Comparison of ENCODE assay signal across 15 cellular contexts in the genomic region with DNA sequence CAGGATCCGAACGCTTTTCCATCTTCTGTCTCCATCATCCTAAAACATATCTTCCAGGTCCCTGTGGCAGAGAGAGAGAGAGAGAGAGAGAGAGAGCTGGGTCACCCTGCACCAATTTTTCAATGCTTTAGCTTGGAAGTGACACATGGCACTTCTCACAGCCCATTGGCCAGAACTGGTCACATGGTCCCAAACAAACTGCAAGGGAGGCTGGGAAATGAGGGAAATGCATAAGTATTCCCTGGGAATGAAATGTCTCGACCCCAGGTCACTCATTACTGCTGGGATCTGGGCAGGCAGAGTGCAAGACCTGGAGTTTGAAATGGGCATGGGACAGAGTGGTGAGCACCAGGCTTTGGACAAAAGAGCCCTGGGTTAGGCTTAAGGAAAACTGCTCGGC. TPM values are rescaled to one million over a fixed set of nuclear protein-coding genes. Genes with fewer than 3 reads are reported as not detected.
DNase-seq lines count a peak whose midpoint lies in the region; ATAC-seq and TF ChIP-seq lines count a peak whose summit lies in the region.
"Had no signal": no experiment of that assay in that cellular context is flagged by ENCODE, and none has a peak within 500 bp of the region (broad histone marks: within the 10 kb centered on the region; RNA-seq: fewer than 3 reads in every experiment).

No MANE protein-coding gene starts in this region.

- DNase-seq in left cardiac atrium (peak; percentile 15), left ventricle myocardium superior (no peak), T-helper 17 cell (no peak), endodermal cell (peak; percentile 40), sigmoid colon (peak; percentile 32), NCI-H345 treated with DMSO at 0.1 percent for 48 hours (lab: John Stamatoyannopoulos, UW; ENCODE audit: unreplicated experiment) (no peak), NCI-H226 (no peak), MV-4-11 (lab: John Stamatoyannopoulos, UW) (no peak)
- DNase-seq: NCI-H1048, NCI-H1694, NCI-H2107, NCI-H345, NCI-H774 had no signal

- H3K27ac Mint-ChIP-seq in T-helper 17 cell = peak overlapping the region; percentile 98
- no peak overlapping the region for H3K27ac Mint-ChIP-seq in endodermal cell

- intact Hi-C loops in left cardiac atrium (cut with DNase I) = no loop called here
- intact Hi-C loops in left ventricle myocardium superior (cut with micrococcal nuclease) = no loop called here
- intact Hi-C loops in sigmoid colon (cut with DNase I) = no loop called here

- no peaks in the 10 kb centered on the region for H3K9me3 Mint-ChIP-seq in endodermal cell
- H3K9me3 Mint-ChIP-seq: CD8-positive, alpha-beta memory T cell had no signal

- H3K36me3 ChIP-seq in endodermal cell (ENCODE audit: control insufficient read depth, insufficient read depth, low read length) (peaks cover 3% of the 10 kb centered on the region), sigmoid colon (no peaks in the 10 kb centered on the region)

- peaks cover 39% of the 10 kb centered on the region for H3K4me1 Mint-ChIP-seq in T-helper 17 cell
- peaks cover 7% of the 10 kb centered on the region for H3K4me1 Mint-ChIP-seq in endodermal cell

- no peak for TF ChIP-seq POLR2A in sigmoid colon (IDR thresholded peaks at IDR 0.05)

- H3K9me3 ChIP-seq in T-helper 17 cell (ENCODE audit: control insufficient read depth, low read length, poor library complexity, severe bottlenecking) = no peaks in the 10 kb centered on the region
- H3K9me3 ChIP-seq in endodermal cell (ENCODE audit: control insufficient read depth, low read length) = no peaks in the 10 kb centered on the region
- no peaks in the 10 kb centered on the region for H3K9me3 ChIP-seq in sigmoid colon

- H3K4me1 ChIP-seq in endodermal cell (ENCODE audit: control insufficient read depth, insufficient read depth, low read length) (peaks cover 8% of the 10 kb centered on the region), sigmoid colon (peaks cover 0 to 4% (median 0%) of the 10 kb centered on the region in 4 donors)

- no peak for ATAC-seq in left cardiac atrium
- ATAC-seq in left ventricle myocardium superior = no peak
- ATAC-seq in T-helper 17 cell = no peak
- ATAC-seq: Right ventricle myocardium inferior had no signal

- TF ChIP-seq EP300 in sigmoid colon (IDR thresholded peaks at IDR 0.05) = no peak

- H3K4me3 Mint-ChIP-seq in T-helper 17 cell (no peak overlapping the region), endodermal cell (no peak overlapping the region)

- TF ChIP-seq CTCF in endodermal cell (conservative IDR thresholded peaks at IDR 0.05) (no peak), sigmoid colon (IDR thresholded peaks at IDR 0.05) (no peak)

- H3K27ac ChIP-seq in endodermal cell (ENCODE audit: low read depth, low read length) = no peak overlapping the region
- no peak overlapping the region for H3K27ac ChIP-seq in sigmoid colon

- H3K36me3 Mint-ChIP-seq in T-helper 17 cell (ENCODE audit: low read depth) (no peaks in the 10 kb centered on the region), endodermal cell (ENCODE audit: low read depth) (no peaks in the 10 kb centered on the region)
- H3K36me3 Mint-ChIP-seq: CD8-positive, alpha-beta memory T cell had no signal

- WGBS in endodermal cell (ENCODE audit: insufficient coverage in 1 of 2, insufficient read length in 1 of 2), 2 experiments = 94 to 96% methylated on average over 3 to 4 of the region's 4 CpGs
- WGBS in sigmoid colon, 2 donors = 82 to 90% methylated on average over 4 of the region's 4 CpGs

- H3K9ac ChIP-seq in endodermal cell (ENCODE audit: extremely low read depth, low read length, poor library complexity, severe bottlenecking) = no peak overlapping the region

- no peaks in the 10 kb centered on the region for H3K27me3 ChIP-seq in endodermal cell (ENCODE audit: control insufficient read depth, insufficient read depth, low read length, poor library complexity, severe bottlenecking)
- H3K27me3 ChIP-seq in sigmoid colon = no peaks in the 10 kb centered on the region

- H3K4me3 ChIP-seq in endodermal cell (ENCODE audit: low read length) (no peak overlapping the region), sigmoid colon (no peak overlapping the region)

- no peaks in the 10 kb centered on the region for H3K27me3 Mint-ChIP-seq in T-helper 17 cell
- no peaks in the 10 kb centered on the region for H3K27me3 Mint-ChIP-seq in endodermal cell (ENCODE audit: insufficient read depth)
- H3K27me3 Mint-ChIP-seq: CD8-positive, alpha-beta memory T cell had no signal

RNA-seq across cellular contexts. Expression of gene SMAD7, which starts 37.0 kb away (rescaled TPM):
- total RNA-seq in left cardiac atrium = 10 to 100 TPM; 17.1 to 49.0 TPM
- 13.8 TPM for total RNA-seq in left ventricle myocardium superior
- 100 to 1,000 TPM; 161 to 181 TPM for total RNA-seq in T-helper 17 cell
- total RNA-seq in endodermal cell = 10 to 100 TPM; 52.4 to 67.4 TPM
- 16.5 TPM for polyA plus RNA-seq in endodermal cell (2013, experiment 1 of 2)
- polyA plus RNA-seq in endodermal cell (2013, experiment 2 of 2) = 16.2 TPM
- 10 to 100 TPM; 13.2 to 29.1 (median 21.5) TPM for total RNA-seq in sigmoid colon
- polyA plus RNA-seq in sigmoid colon = 10 to 100 TPM; 16.8 to 19.0 (median 18.3) TPM

Comparison
In these comparisons a context has a peak if more than half of its experiments do, and no peak if none do; other contexts are left out.
1. DNase-seq: peak in left cardiac atrium (single experiment), endodermal cell (single experiment) and sigmoid colon (single experiment); none in left ventricle myocardium superior (single experiment), T-helper 17 cell (0 of 3), NCI-H345 treated with DMSO at 0.1 percent for 48 hours (single experiment), NCI-H226 (single experiment) and MV-4-11 (single experiment).